ENCODE assay signal across 8 cellular contexts in genomic region chrX:2928127-2928582, GRCh38. TPM values are rescaled to one million over a fixed set of nuclear protein-coding genes. Genes with fewer than 3 reads are reported as not detected.
A peak's percentile ranks its signal among the peaks of the same experiment; 100 is the strongest.
DNase-seq lines count a peak whose midpoint lies in the region; ATAC-seq and TF ChIP-seq lines count a peak whose summit lies in the region.

No MANE protein-coding gene starts in this region.

- H3K4me3 ChIP-seq in choroid plexus epithelial cell (ENCODE audit: low read depth, low read length) (peak overlapping the region; percentile 71), liver (ENCODE audit: low read depth in 1 of 3, low read length in 3 of 3) (peak overlapping the region; percentile 45 to 79 (median 49)), stomach smooth muscle (ENCODE audit: low read length in 2 of 2) (peak overlapping the region; percentile 46 to 57), MG63 (no peak overlapping the region)

- no peak overlapping the region for H3K27ac Mint-ChIP-seq in activated CD4-positive, alpha-beta memory T cell treated with anti-CD3 and anti-CD28 coated beads, Interleukin-2, amount 10 ng/mL, durations not matched to agents 7 days and 5 days
- H3K27ac Mint-ChIP-seq in activated CD4-positive, alpha-beta memory T cell treated with anti-CD3 and anti-CD28 coated beads for 36 hours: no peak overlapping the region

- H3K27me3 ChIP-seq in liver (ENCODE audit: control insufficient read depth in 4 of 4, insufficient read depth in 4 of 4, low read length in 3 of 4): no peaks in the 10 kb centered on the region
- peaks cover 0 to 2% of the 10 kb centered on the region in 2 donors for H3K27me3 ChIP-seq in stomach smooth muscle (ENCODE audit: control insufficient read depth in 1 of 2, insufficient read depth in 2 of 2, low read length in 2 of 2)
- no peaks in the 10 kb centered on the region for H3K27me3 ChIP-seq in MG63

- no peak for DNase-seq in activated CD4-positive, alpha-beta memory T cell treated with anti-CD3 and anti-CD28 coated beads, Interleukin-2, amount 10 ng/mL, durations not matched to agents 7 days and 5 days
- no peak for DNase-seq in activated CD4-positive, alpha-beta memory T cell treated with anti-CD3 and anti-CD28 coated beads for 36 hours
- DNase-seq in choroid plexus epithelial cell (ENCODE audit: low read depth): no peak
- no peak for DNase-seq in MG63
- DNase-seq in superior temporal gyrus (ENCODE audit: extremely low spot score): no peak

- CTCF ChIA-PET in activated CD4-positive, alpha-beta memory T cell treated with anti-CD3 and anti-CD28 coated beads, Interleukin-2, amount 10 ng/mL, durations not matched to agents 7 days and 5 days (lab: Charles Lee): no interaction called here
- CTCF ChIA-PET in activated CD4-positive, alpha-beta memory T cell treated with anti-CD3 and anti-CD28 coated beads for 36 hours (lab: Charles Lee): no interaction called here

- POLR2A ChIA-PET in activated CD4-positive, alpha-beta memory T cell treated with anti-CD3 and anti-CD28 coated beads, Interleukin-2, amount 10 ng/mL, durations not matched to agents 7 days and 5 days (lab: Charles Lee): no interaction called here
- POLR2A ChIA-PET in activated CD4-positive, alpha-beta memory T cell treated with anti-CD3 and anti-CD28 coated beads for 36 hours (lab: Charles Lee): no interaction called here

- H3K36me3 ChIP-seq in liver (ENCODE audit: control insufficient read depth in 4 of 4, insufficient read depth in 3 of 4, low read depth in 1 of 4, low read length in 3 of 4) (peaks cover 0 to 7% (median 3%) of the 10 kb centered on the region in 4 donors), stomach smooth muscle (ENCODE audit: control insufficient read depth in 2 of 2, insufficient read depth in 2 of 2, low read length in 2 of 2) (no peaks in the 10 kb centered on the region), MG63 (no peaks in the 10 kb centered on the region)

- H3K4me1 ChIP-seq in liver (ENCODE audit: control insufficient read depth in 4 of 4, insufficient read depth in 4 of 4, low read length in 3 of 4) (peaks cover 0 to 9% (median 0%) of the 10 kb centered on the region in 4 donors), stomach smooth muscle (ENCODE audit: control insufficient read depth, insufficient read depth, low read length) (no peaks in the 10 kb centered on the region)

- H3K27ac ChIP-seq in liver (ENCODE audit: low read depth in 1 of 2, low read length in 2 of 2) (peak overlapping the region; percentile 95 to 97), stomach smooth muscle (ENCODE audit: low read length) (peak overlapping the region; percentile 62)

- peaks cover 6% of the 10 kb centered on the region for H3K4me1 Mint-ChIP-seq in activated CD4-positive, alpha-beta memory T cell treated with anti-CD3 and anti-CD28 coated beads, Interleukin-2, amount 10 ng/mL, durations not matched to agents 7 days and 5 days
- no peaks in the 10 kb centered on the region for H3K4me1 Mint-ChIP-seq in activated CD4-positive, alpha-beta memory T cell treated with anti-CD3 and anti-CD28 coated beads for 36 hours (ENCODE audit: low read depth)

- peaks cover 2% of the 10 kb centered on the region for H3K36me3 Mint-ChIP-seq in activated CD4-positive, alpha-beta memory T cell treated with anti-CD3 and anti-CD28 coated beads, Interleukin-2, amount 10 ng/mL, durations not matched to agents 7 days and 5 days (ENCODE audit: low read depth)
- H3K36me3 Mint-ChIP-seq in activated CD4-positive, alpha-beta memory T cell treated with anti-CD3 and anti-CD28 coated beads for 36 hours: no peaks in the 10 kb centered on the region

- H3K9me3 ChIP-seq in liver (ENCODE audit: control insufficient read depth in 4 of 4, low read length in 3 of 4) (no peaks in the 10 kb centered on the region), stomach smooth muscle (ENCODE audit: control insufficient read depth in 2 of 2, low read length in 2 of 2) (peaks cover 2 to 4% of the 10 kb centered on the region in 2 donors), MG63 (no peaks in the 10 kb centered on the region)

- peak overlapping the region; percentile 46 for H3K4me3 Mint-ChIP-seq in activated CD4-positive, alpha-beta memory T cell treated with anti-CD3 and anti-CD28 coated beads, Interleukin-2, amount 10 ng/mL, durations not matched to agents 7 days and 5 days
- no peak overlapping the region for H3K4me3 Mint-ChIP-seq in activated CD4-positive, alpha-beta memory T cell treated with anti-CD3 and anti-CD28 coated beads for 36 hours

- 3% methylated on average over 32 of the region's 32 CpGs for WGBS in liver

- TF ChIP-seq CTCF in choroid plexus epithelial cell (conservative IDR thresholded peaks at IDR 0.05; ENCODE audit: low read depth, low read length) (no peak), liver (IDR thresholded peaks at IDR 0.05; ENCODE audit: low read depth, low read length, missing input control) (no peak)

- peaks cover 2% of the 10 kb centered on the region for H3K9me3 Mint-ChIP-seq in activated CD4-positive, alpha-beta memory T cell treated with anti-CD3 and anti-CD28 coated beads, Interleukin-2, amount 10 ng/mL, durations not matched to agents 7 days and 5 days
- no peaks in the 10 kb centered on the region for H3K9me3 Mint-ChIP-seq in activated CD4-positive, alpha-beta memory T cell treated with anti-CD3 and anti-CD28 coated beads for 36 hours

- no peak for ATAC-seq in HG03095 (IDR thresholded peaks at IDR 0.05; ENCODE audit: unreplicated experiment)

- TF ChIP-seq RAD21 in liver (IDR thresholded peaks at IDR 0.05): no peak

- intact Hi-C loops in activated CD4-positive, alpha-beta memory T cell treated with anti-CD3 and anti-CD28 coated beads for 36 hours (cut with micrococcal nuclease): no loop called here

- H3K27me3 Mint-ChIP-seq in activated CD4-positive, alpha-beta memory T cell treated with anti-CD3 and anti-CD28 coated beads, Interleukin-2, amount 10 ng/mL, durations not matched to agents 7 days and 5 days: no peaks in the 10 kb centered on the region
- peaks cover 5% of the 10 kb centered on the region for H3K27me3 Mint-ChIP-seq in activated CD4-positive, alpha-beta memory T cell treated with anti-CD3 and anti-CD28 coated beads for 36 hours

- H3K9ac ChIP-seq in liver (ENCODE audit: low read depth in 1 of 2, low read length in 2 of 2): no peak overlapping the region
- H3K9ac ChIP-seq in stomach smooth muscle (ENCODE audit: low read length in 2 of 2): no peak overlapping the region

TF ChIP-seq in liver, 16 proteins besides CTCF, POLR2A, EP300 and RAD21:
- no peak for TF ChIP-seq FOXA2 (IDR thresholded peaks at IDR 0.05)

RNA-seq across cellular contexts. Expression of gene ARSD, which starts 1.0 kb away (rescaled TPM):
- 1 to 10 TPM; 3.9 to 4.4 TPM for total RNA-seq in activated CD4-positive, alpha-beta memory T cell treated with anti-CD3 and anti-CD28 coated beads, Interleukin-2, amount 10 ng/mL, durations not matched to agents 7 days and 5 days
- total RNA-seq in activated CD4-positive, alpha-beta memory T cell treated with anti-CD3 and anti-CD28 coated beads for 36 hours: 1 to 10 TPM; 1.0 to 1.5 TPM
- 10 to 100 TPM; 19.4 to 42.4 TPM for total RNA-seq in liver
- 10 to 100 TPM; 11.3 to 19.5 TPM for polyA plus RNA-seq in liver
- 5.9 and 6.6 TPM in 2 replicates for total RNA-seq in MG63 (2014; rRNA removed; shearing (Covaris generic); ENCODE audit: low replicate concordance)
